ENCODE assay signal across 25 cellular contexts in genomic region chr10:133015816-133016462, GRCh38.
"Had no signal": no experiment of that assay in that cellular context is flagged by ENCODE, and none has a peak within 500 bp of the region (broad histone marks: within the 10 kb centered on the region; RNA-seq: fewer than 3 reads in every experiment).

No MANE protein-coding gene starts in this region.

- H3K27ac Mint-ChIP-seq: naive thymus-derived CD8-positive, alpha-beta T cell; progenitor cell of endocrine pancreas; stimulated activated naive B cell treated with anti-CD40 and anti-IgM and Interleukin-4, amounts not matched to agents 10 μg/mL and 1 μg/mL and 100 μg/mL, for 72 hours had no signal

- H3K4me3 Mint-ChIP-seq: naive thymus-derived CD8-positive, alpha-beta T cell; nephron; neural crest cell; stimulated activated naive B cell treated with anti-CD40 and anti-IgM and Interleukin-4, amounts not matched to agents 10 μg/mL and 1 μg/mL and 100 μg/mL, for 72 hours had no signal

- H3K27me3 ChIP-seq: hepatocyte, ovary, right atrium auricular region, testis, thyroid gland, transverse colon, upper lobe of left lung, vagina had no signal

- H3K9me3 ChIP-seq: heart right ventricle, lower lobe of right lung, ovary, right atrium auricular region, stomach, testis, thyroid gland, transverse colon, upper lobe of left lung, vagina had no signal

- H2AFZ ChIP-seq: hepatocyte had no signal

- H3K4me3 ChIP-seq: heart right ventricle, hepatocyte, lower lobe of right lung, ovary, right atrium auricular region, skin epidermis, stomach, testis, thyroid gland, transverse colon, upper lobe of left lung, vagina had no signal

- H3K36me3 Mint-ChIP-seq: naive thymus-derived CD8-positive, alpha-beta T cell; stimulated activated naive B cell treated with anti-CD40 and anti-IgM and Interleukin-4, amounts not matched to agents 10 μg/mL and 1 μg/mL and 100 μg/mL, for 72 hours had no signal

- H3K4me1 ChIP-seq: lower lobe of right lung, right atrium auricular region, testis, thyroid gland, transverse colon, vagina had no signal

- H3K4me1 Mint-ChIP-seq: neural crest cell had no signal

- H3K36me3 ChIP-seq: heart right ventricle, lower lobe of right lung, ovary, right atrium auricular region, stomach, thyroid gland, transverse colon, upper lobe of left lung, vagina had no signal

- H3K27ac ChIP-seq: heart right ventricle, hepatocyte, lower lobe of right lung, ovary, right atrium auricular region, skin epidermis, stomach, testis, thyroid gland, transverse colon, upper lobe of left lung, vagina had no signal

- H3K4me2 ChIP-seq: hepatocyte had no signal

- DNase-seq: lower lobe of right lung; mammary epithelial cell; mesenchymal stem cell; naive thymus-derived CD8-positive, alpha-beta T cell; ovary; stimulated activated CD4-positive, alpha-beta T cell treated with anti-CD3 and anti-CD28 coated beads, Interleukin-12 subunit alpha, Interleukin-12 subunit beta, amount 100 ng/mL, for 4 hours; stimulated activated CD4-positive, alpha-beta T cell treated with anti-CD3 and anti-CD28 coated beads, Interleukin-15, amount 100 ng/mL, for 24 hours; stimulated activated CD4-positive, alpha-beta T cell treated with anti-CD3 and anti-CD28 coated beads, Interleukin-2, amount 100 ng/mL, for 24 hours; stimulated activated CD4-positive, alpha-beta T cell treated with anti-CD3 and anti-CD28 coated beads, Interleukin-4, amount 100 ng/mL, for 1 hour; stimulated activated naive B cell treated with anti-CD40 and anti-IgM and Interleukin-4, amounts not matched to agents 10 μg/mL and 1 μg/mL and 100 μg/mL, for 72 hours; stimulated activated naive CD8-positive, alpha-beta T cell treated with anti-CD3 and anti-CD28 coated beads, Interleukin-15, Interleukin-2, amounts not matched to agents 100 U/mL and 50 U/mL, for 24 hours; stomach; testis; thyroid gland; transverse colon had no signal

- ATAC-seq: heart right ventricle; lower lobe of right lung; naive thymus-derived CD8-positive, alpha-beta T cell; sciatic nerve; stimulated activated naive B cell treated with anti-CD40 and anti-IgM and Interleukin-4, amounts not matched to agents 10 μg/mL and 1 μg/mL and 100 μg/mL, for 72 hours; stimulated activated naive CD8-positive, alpha-beta T cell treated with anti-CD3 and anti-CD28 coated beads, Interleukin-15, Interleukin-2, amounts not matched to agents 100 U/mL and 50 U/mL, for 24 hours had no signal

- H3K9me3 Mint-ChIP-seq: naive thymus-derived CD8-positive, alpha-beta T cell; nephron; neural crest cell; stimulated activated naive B cell treated with anti-CD40 and anti-IgM and Interleukin-4, amounts not matched to agents 10 μg/mL and 1 μg/mL and 100 μg/mL, for 72 hours had no signal
